In genomic region chr10:74825371-74826141, GRCh38 we compare ENCODE assay signal across 8 cellular contexts. TPM values are rescaled to one million over a fixed set of nuclear protein-coding genes. Genes with fewer than 3 reads are reported as not detected.
DNase-seq lines count a peak whose midpoint lies in the region; ATAC-seq, FAIRE-seq and TF ChIP-seq lines count a peak whose summit lies in the region.

No MANE protein-coding gene starts in this region.

- no peaks in the 10 kb centered on the region for H3K27me3 ChIP-seq in ovary

- FAIRE-seq in RCC 7860 (lab: Jason Lieb, UNC): no peak

- peaks cover 10% of the 10 kb centered on the region for H3K4me1 ChIP-seq in ovary (ENCODE audit: insufficient read depth)

- H3K36me3 ChIP-seq in ovary: no peaks in the 10 kb centered on the region

- peak; percentile 12 for DNase-seq in CMK (ENCODE audit: low read depth)
- peak; percentile 45 for DNase-seq in NCI-H510A treated with DMSO at 0.1 percent for 48 hours (lab: John Stamatoyannopoulos, UW)
- DNase-seq in activated naive CD4-positive, alpha-beta T cell treated with Interleukin-2 at 50 U/mL for 16 hours: peak; percentile 59
- DNase-seq in head of caudate nucleus: peak in 41 of 42 donors; percentile 25 to 83 (median 69)
- DNase-seq in ovary: peak in 1 of 5 donors; percentile 80
- no peak for DNase-seq in RCC 7860 (ENCODE audit: low spot score)
- DNase-seq in MV-4-11 (lab: John Stamatoyannopoulos, UW): no peak

- no peak for TF ChIP-seq EP300 in ovary (IDR thresholded peaks at IDR 0.05)

- no peaks in the 10 kb centered on the region for H3K9me3 ChIP-seq in ovary

- peak overlapping the region; percentile 98 for H3K4me3 ChIP-seq in ovary

- peak overlapping the region; percentile 69 to 92 for H3K27ac ChIP-seq in ovary

- no peak for TF ChIP-seq CTCF in ovary (IDR thresholded peaks at IDR 0.05)

- intact Hi-C loops in head of caudate nucleus (cut with DNase I) (loop anchor here (5.0 to 10.0 kb wide), 4 partner anchors 102 to 389 kb away; partner anchors contain the start of gene VDAC2), ovary (cut with DNase I) (loop anchor here in 2 of 4 donors (5.0 to 10.0 kb wide), 2 partner anchors 279 to 673 kb away; partner anchors contain the start of genes ADK (in 1 of the 2) and AP3M1 (in 1 of the 2))

- 0 to 1% (median 1%) methylated on average over 54 to 89 of the region's 89 CpGs for WGBS in ovary, 3 donors

- TF ChIP-seq POLR2A in ovary (IDR thresholded peaks at IDR 0.05): no peak

- peak; percentile 2 for ATAC-seq in GM21528 (IDR thresholded peaks at IDR 0.05; ENCODE audit: low FRiP score, unreplicated experiment)

RNA-seq across cellular contexts. Expression of gene KAT6B, which starts 0.8 kb away (rescaled TPM):
- 10 to 100 TPM; 43.1 to 61.6 (median 52.1) TPM for total RNA-seq in ovary
- 10 to 100 TPM; 14.9 to 25.1 TPM for polyA plus RNA-seq in ovary

Comparison
In these comparisons a context has a peak if more than half of its experiments do, and no peak if none do; other contexts are left out.
1. DNase-seq: peak in CMK (single experiment), NCI-H510A treated with DMSO at 0.1 percent for 48 hours (single experiment), activated naive CD4-positive, alpha-beta T cell treated with Interleukin-2 at 50 U/mL for 16 hours (single experiment) and head of caudate nucleus (41 of 42); none in RCC 7860 (single experiment) and MV-4-11 (single experiment).